Comparison of ENCODE assay signal across 8 cellular contexts in genomic region chr18:62525611-62526010, GRCh38. TPM values are rescaled to one million over a fixed set of nuclear protein-coding genes. Genes with fewer than 3 reads are reported as not detected.
DNase-seq lines count a peak whose midpoint lies in the region; ATAC-seq lines count a peak whose summit lies in the region.

No MANE protein-coding gene starts in this region.

- DNase-seq in SIG-M5 treated with dmso at 0.1 percent for 504 hours (lab: John Stamatoyannopoulos, UW; ENCODE audit: unreplicated experiment) (peak; percentile 8), SIG-M5 (lab: John Stamatoyannopoulos, UW) (no peak), superior temporal gyrus (ENCODE audit: extremely low spot score) (peak; percentile 64), COR-L47 (lab: John Stamatoyannopoulos, UW) (no peak)
- DNase-seq in activated CD4-positive, alpha-beta memory T cell treated with anti-CD3 and anti-CD28 coated beads for 36 hours = no peak
- no peak for DNase-seq in stimulated activated CD4-positive, alpha-beta T cell treated with anti-CD3 and anti-CD28 coated beads, Interleukin-15, amount 100 ng/mL, for 24 hours

- peak overlapping the region; percentile 94 for H3K4me3 Mint-ChIP-seq in activated CD4-positive, alpha-beta memory T cell treated with anti-CD3 and anti-CD28 coated beads for 36 hours

- H3K27ac Mint-ChIP-seq in activated CD4-positive, alpha-beta memory T cell treated with anti-CD3 and anti-CD28 coated beads for 36 hours = peak overlapping the region; percentile 94

- no peak overlapping the region for H3K27ac ChIP-seq in iPS-18a (ENCODE audit: low read length)

- no peaks in the 10 kb centered on the region for H3K9me3 ChIP-seq in iPS-18a (ENCODE audit: control insufficient read depth, low read depth, low read length)

- peaks cover 12% of the 10 kb centered on the region for H3K36me3 Mint-ChIP-seq in activated CD4-positive, alpha-beta memory T cell treated with anti-CD3 and anti-CD28 coated beads for 36 hours

- no peak overlapping the region for H3K9ac ChIP-seq in iPS-18a (ENCODE audit: low read length)

- CTCF ChIA-PET in activated CD4-positive, alpha-beta memory T cell treated with anti-CD3 and anti-CD28 coated beads for 36 hours (lab: Charles Lee) = no interaction called here

- H3K9me3 Mint-ChIP-seq in activated CD4-positive, alpha-beta memory T cell treated with anti-CD3 and anti-CD28 coated beads for 36 hours = no peaks in the 10 kb centered on the region

- H3K4me1 Mint-ChIP-seq in activated CD4-positive, alpha-beta memory T cell treated with anti-CD3 and anti-CD28 coated beads for 36 hours (ENCODE audit: low read depth) = peaks cover 33% of the 10 kb centered on the region

- POLR2A ChIA-PET in activated CD4-positive, alpha-beta memory T cell treated with anti-CD3 and anti-CD28 coated beads for 36 hours (lab: Charles Lee) = interaction anchor here (1.0 kb wide), 1 partner anchor 186 kb away, joined by 3 read pairs; no protein-coding TSS in a partner anchor

- ATAC-seq in GM18868 (IDR thresholded peaks at IDR 0.05; ENCODE audit: unreplicated experiment) = no peak

- peak overlapping the region; percentile 65 for H3K4me3 ChIP-seq in iPS-18a (ENCODE audit: low read length)

- peaks cover 24% of the 10 kb centered on the region for H3K4me1 ChIP-seq in iPS-18a (ENCODE audit: control insufficient read depth, low read depth, low read length)

- H3K27me3 Mint-ChIP-seq in activated CD4-positive, alpha-beta memory T cell treated with anti-CD3 and anti-CD28 coated beads for 36 hours = no peaks in the 10 kb centered on the region

- H3K27me3 ChIP-seq in iPS-18a (ENCODE audit: control insufficient read depth, insufficient read depth, low read length) = peaks cover 44% of the 10 kb centered on the region

- intact Hi-C loops in activated CD4-positive, alpha-beta memory T cell treated with anti-CD3 and anti-CD28 coated beads for 36 hours (cut with micrococcal nuclease) = loop anchor here (1.0 to 10.0 kb wide), 9 partner anchors 29 to 635 kb away; partner anchors contain the start of genes PHLPP1, PIGN and RELCH

- no peaks in the 10 kb centered on the region for H3K36me3 ChIP-seq in iPS-18a (ENCODE audit: control insufficient read depth, low read depth, low read length)

RNA-seq across cellular contexts. Expression of gene ZCCHC2, which starts 2.8 kb away (rescaled TPM):
- 10 to 100 TPM; 24.9 to 27.5 TPM for total RNA-seq in activated CD4-positive, alpha-beta memory T cell treated with anti-CD3 and anti-CD28 coated beads for 36 hours

Comparison
In these comparisons a context has a peak if more than half of its experiments do, and no peak if none do; other contexts are left out.
1. DNase-seq: peak in SIG-M5 treated with dmso at 0.1 percent for 504 hours (single experiment) and superior temporal gyrus (single experiment); none in SIG-M5 (single experiment), activated CD4-positive, alpha-beta memory T cell treated with anti-CD3 and anti-CD28 coated beads for 36 hours (single experiment), stimulated activated CD4-positive, alpha-beta T cell treated with anti-CD3 and anti-CD28 coated beads, Interleukin-15, amount 100 ng/mL, for 24 hours (single experiment) and COR-L47 (single experiment).